ENCODE assay signal across 10 cellular contexts in the genomic region with DNA sequence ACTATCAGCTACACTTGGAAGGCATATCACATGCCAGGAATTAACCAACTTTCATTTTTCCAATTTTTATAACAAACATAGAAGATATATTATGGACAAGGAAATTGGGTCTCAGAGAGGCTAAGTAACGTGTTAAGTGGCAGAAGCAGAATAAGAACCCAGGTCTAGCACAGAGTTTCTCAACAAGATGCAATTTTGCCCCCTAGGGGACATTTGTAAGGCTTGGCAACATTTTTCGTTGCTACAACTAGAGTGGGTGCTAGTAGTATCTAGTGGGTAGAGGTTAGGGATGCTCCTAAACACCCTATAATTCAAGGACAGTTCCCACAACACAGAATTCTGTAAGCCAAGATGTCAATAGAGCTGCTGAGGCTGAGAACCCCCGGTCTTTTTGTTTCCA.
A peak's percentile ranks its signal among the peaks of the same experiment; 100 is the strongest.
DNase-seq lines count a peak whose midpoint lies in the region; ATAC-seq, FAIRE-seq and TF ChIP-seq lines count a peak whose summit lies in the region.
"Had no signal": no experiment of that assay in that cellular context is flagged by ENCODE, and none has a peak within 500 bp of the region (broad histone marks: within the 10 kb centered on the region; RNA-seq: fewer than 3 reads in every experiment).

No MANE protein-coding gene starts in this region.

- H3K27ac ChIP-seq in osteoblast (ENCODE audit: low read depth, low read length) (no peak overlapping the region), small intestine (ENCODE audit: low read depth in 1 of 2, low read length in 1 of 2) (peak overlapping the region in 1 of 2 donors; percentile 61), tibial nerve (no peak overlapping the region)
- H3K27ac ChIP-seq: coronary artery had no signal

- no peaks in the 10 kb centered on the region for H3F3A ChIP-seq in Loucy (ENCODE audit: low read depth)

- H4K20me1 ChIP-seq in Loucy (ENCODE audit: insufficient read depth, low read length, poor library complexity, severe bottlenecking) (no peaks in the 10 kb centered on the region), osteoblast (ENCODE audit: insufficient read depth, low read length) (no peaks in the 10 kb centered on the region)

- H3K36me3 ChIP-seq in Loucy (ENCODE audit: insufficient read depth, low read length) (no peaks in the 10 kb centered on the region), osteoblast (ENCODE audit: insufficient read depth, low read length) (no peaks in the 10 kb centered on the region), small intestine (ENCODE audit: control insufficient read depth in 2 of 2, insufficient read depth in 2 of 2, low read length in 2 of 2) (no peaks in the 10 kb centered on the region), tibial nerve (no peaks in the 10 kb centered on the region)

- H3K4me2 ChIP-seq in Loucy (ENCODE audit: low read depth, low read length, poor library complexity, severe bottlenecking) (no peak overlapping the region), osteoblast (ENCODE audit: insufficient read depth, low read length) (no peak overlapping the region)

- TF ChIP-seq EP300 in tibial nerve (IDR thresholded peaks at IDR 0.05), result no peak

- H3K79me2 ChIP-seq in Loucy (ENCODE audit: insufficient read depth, low read length) (no peaks in the 10 kb centered on the region), osteoblast (ENCODE audit: insufficient read depth, low read length) (no peaks in the 10 kb centered on the region)

- in situ Hi-C loops in GM13976 (cut with MboI; ENCODE audit: low sequenced_read_pairs, unreplicated experiment), result loop anchor here (10.0 kb wide), 1 partner anchor 298 kb away; no protein-coding TSS in a partner anchor
- in situ Hi-C loops in astrocyte of the cerebellum (cut with HindIII; ENCODE audit: low sequenced_read_pairs), result no loop called here

- WGBS in small intestine, 3 donors, result 19 to 49% (median 30%) methylated on average over 3 of the region's 3 CpGs
- WGBS in tibial nerve, 2 donors, result 43 to 48% methylated on average over 3 of the region's 3 CpGs

- no peak overlapping the region for H3K9ac ChIP-seq in Loucy (ENCODE audit: low read depth, low read length, poor library complexity, severe bottlenecking)

- H2AFZ ChIP-seq in Loucy (ENCODE audit: low read length) (no peak overlapping the region), osteoblast (ENCODE audit: low read length) (no peak overlapping the region)

- H3K9me2 ChIP-seq in Loucy (replicated peaks; ENCODE audit: low read depth, low read length), result no peaks in the 10 kb centered on the region

- TF ChIP-seq POLR2A in tibial nerve (IDR thresholded peaks at IDR 0.05), result no peak

- FAIRE-seq in small intestine (lab: Jason Lieb, UNC), result no peak
- FAIRE-seq: GM19239 had no signal

- TF ChIP-seq CTCF in GM13976 (IDR thresholded peaks at IDR 0.05; ENCODE audit: borderline replicate concordance, control extremely low read depth, extremely low read depth, insufficient read depth, missing control alignments), result no peak
- TF ChIP-seq CTCF in Loucy (conservative IDR thresholded peaks at IDR 0.05; ENCODE audit: low read length), result peak; percentile 48
- peak; percentile 37 for TF ChIP-seq CTCF in astrocyte of the cerebellum (IDR thresholded peaks at IDR 0.05; ENCODE audit: low read depth, low read length, missing control alignments)
- peak; percentile 35 for TF ChIP-seq CTCF in osteoblast (IDR thresholded peaks at IDR 0.05; ENCODE audit: extremely low read depth, low read depth, low read length)
- no peak for TF ChIP-seq CTCF in tibial nerve (IDR thresholded peaks at IDR 0.05)

- ATAC-seq in GM21423 (IDR thresholded peaks at IDR 0.05; ENCODE audit: unreplicated experiment), result no peak
- ATAC-seq: naive thymus-derived CD8-positive, alpha-beta T cell had no signal

- H3K4me3 ChIP-seq in Loucy (ENCODE audit: low read length, poor library complexity, severe bottlenecking) (no peak overlapping the region), astrocyte of the cerebellum (ENCODE audit: low read depth, low read length) (no peak overlapping the region), osteoblast (ENCODE audit: insufficient read depth, low read length) (no peak overlapping the region), small intestine (ENCODE audit: low read depth in 1 of 2, low read length in 2 of 2) (no peak overlapping the region), tibial nerve (no peak overlapping the region)
- H3K4me3 ChIP-seq: coronary artery had no signal

- DNase-seq in GM13976 (ENCODE audit: low spot score) (peak; percentile 25), astrocyte of the cerebellum (ENCODE audit: low read depth) (no peak), osteoblast (ENCODE audit: insufficient read length, low spot score, missing footprints) (peak; percentile 62), small intestine (no peak), tibial nerve (ENCODE audit: low spot score in 2 of 2) (no peak)
- DNase-seq: naive thymus-derived CD8-positive, alpha-beta T cell had no signal

- no peaks in the 10 kb centered on the region for H3K4me1 ChIP-seq in Loucy (ENCODE audit: insufficient read depth, low read length, poor library complexity, severe bottlenecking)
- no peaks in the 10 kb centered on the region for H3K4me1 ChIP-seq in osteoblast (ENCODE audit: insufficient read depth, low read length)
- H3K4me1 ChIP-seq in small intestine (ENCODE audit: control insufficient read depth in 2 of 2, insufficient read depth in 1 of 2, low read depth in 1 of 2, low read length in 1 of 2), result peaks cover 0 to 4% of the 10 kb centered on the region in 2 donors
- H3K4me1 ChIP-seq in tibial nerve, result no peaks in the 10 kb centered on the region

- H3K27me3 ChIP-seq in Loucy (ENCODE audit: insufficient read depth, low read length, poor library complexity, severe bottlenecking) (no peaks in the 10 kb centered on the region), osteoblast (ENCODE audit: insufficient read depth, low read length) (no peaks in the 10 kb centered on the region), small intestine (ENCODE audit: control insufficient read depth in 2 of 2, insufficient read depth in 2 of 2, low read length in 2 of 2) (no peaks in the 10 kb centered on the region), tibial nerve (no peaks in the 10 kb centered on the region)

- H3K9me3 ChIP-seq in Loucy (ENCODE audit: insufficient read depth, low read depth, low read length), result no peaks in the 10 kb centered on the region
- no peaks in the 10 kb centered on the region for H3K9me3 ChIP-seq in osteoblast (ENCODE audit: low read depth, low read length)
- no peaks in the 10 kb centered on the region for H3K9me3 ChIP-seq in small intestine (ENCODE audit: control insufficient read depth, low read depth)
- no peaks in the 10 kb centered on the region for H3K9me3 ChIP-seq in tibial nerve

Comparison
In these comparisons a context has a peak if more than half of its experiments do, and no peak if none do; other contexts are left out.
1. DNase-seq: peak in GM13976 (single experiment) and osteoblast (single experiment); none in astrocyte of the cerebellum (single experiment), small intestine (single experiment) and tibial nerve (0 of 2).
2. CTCF ChIP-seq: peak in Loucy (single experiment), astrocyte of the cerebellum (single experiment) and osteoblast (single experiment); none in GM13976 (single experiment) and tibial nerve (0 of 5).